ENCODE assay signal across 8 cellular contexts in the genomic region with DNA sequence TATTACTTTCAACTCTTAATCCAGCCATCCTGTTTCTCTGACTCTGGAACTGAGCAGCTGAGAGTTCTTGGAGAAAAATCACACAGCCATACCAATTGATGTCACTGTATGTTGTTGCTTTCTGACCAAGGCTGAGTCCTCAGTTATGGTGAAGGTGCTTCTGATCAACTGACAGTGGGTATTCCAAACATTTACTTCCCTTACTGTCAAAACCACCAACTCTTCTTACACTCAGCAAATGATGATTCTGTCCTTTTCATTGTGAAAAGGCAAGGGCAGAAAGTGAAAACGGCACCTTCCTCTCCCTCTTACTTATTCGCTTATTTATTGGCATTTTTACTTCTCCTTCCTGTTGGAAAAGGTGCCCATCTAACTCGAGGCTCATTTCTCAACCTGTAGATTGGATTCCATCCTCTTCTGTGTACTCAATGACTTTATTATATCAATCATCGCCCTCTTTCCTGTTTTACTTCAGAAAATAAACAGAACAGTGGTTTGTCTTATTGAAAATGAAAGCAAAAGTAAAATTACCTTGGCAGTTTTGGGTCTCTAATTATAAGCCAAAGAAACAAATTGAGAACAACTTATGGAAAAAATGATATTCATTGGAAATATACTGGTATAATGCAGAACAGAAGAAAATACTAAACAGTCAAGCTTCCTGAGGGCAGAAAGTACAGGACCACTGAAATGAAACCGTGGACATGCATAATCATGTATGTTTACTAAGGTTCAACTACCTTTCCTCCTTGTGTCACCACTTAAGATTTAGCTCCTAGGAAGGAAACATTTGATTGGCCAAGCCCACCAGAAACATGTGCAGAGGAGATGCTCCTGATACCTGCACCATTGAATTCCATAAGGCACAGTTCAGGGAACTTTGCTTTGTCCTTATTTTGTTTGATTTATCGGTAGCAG.
A peak's percentile ranks its signal among the peaks of the same experiment; 100 is the strongest.
DNase-seq lines count a peak whose midpoint lies in the region; ATAC-seq and TF ChIP-seq lines count a peak whose summit lies in the region.

No MANE protein-coding gene starts in this region.

- DNase-seq in ELR (ENCODE audit: low read depth) (peak; percentile 22), activated B cell treated with CpG ODN at 0.5 μM for 24 hours (no peak), hepatocyte (ENCODE audit: low spot score) (no peak), tibial artery (no peak), WTC11 (ENCODE audit: low spot score) (no peak), SW 1271 (lab: John Stamatoyannopoulos, UW) (no peak)

- intact Hi-C loops in activated B cell treated with CpG ODN at 0.5 μM for 24 hours (cut with micrococcal nuclease) (no loop called here), tibial artery (cut with DNase I; ENCODE audit: low total_unique reads) (no loop called here)

- POLR2A ChIA-PET in activated B cell treated with CpG ODN at 0.5 μM for 24 hours (lab: Charles Lee) (interaction anchor here (1.0 to 3.2 kb wide), 7 partner anchors 28 to 123 kb away, joined by 3 to 28 read pairs (median 5); partner anchors contain the start of gene CHD1), WTC11 (lab: Charles Lee) (interaction anchor here (0.6 to 1.0 kb wide), 2 partner anchors 261 to 265 kb away, joined by 3 read pairs; no protein-coding TSS in a partner anchor)

- H3K36me3 Mint-ChIP-seq in activated B cell treated with CpG ODN at 0.5 μM for 24 hours (ENCODE audit: low read depth), result no peaks in the 10 kb centered on the region
- no peaks in the 10 kb centered on the region for H3K36me3 Mint-ChIP-seq in WTC11

- WGBS in hepatocyte (ENCODE audit: low lambda C conversion rate, missing lambda C conversion rate), result 79% methylated on average over 6 of the region's 6 CpGs

- TF ChIP-seq CTCF in activated B cell treated with CpG ODN at 0.5 μM for 24 hours (IDR thresholded peaks at IDR 0.05), result no peak
- TF ChIP-seq CTCF in hepatocyte (IDR thresholded peaks at IDR 0.05; ENCODE audit: poor library complexity), result no peak
- no peak for TF ChIP-seq CTCF in tibial artery (IDR thresholded peaks at IDR 0.05)
- TF ChIP-seq CTCF in WTC11 (IDR thresholded peaks at IDR 0.05), result no peak

- H3K9me2 ChIP-seq in hepatocyte (replicated peaks; ENCODE audit: insufficient read depth), result no peaks in the 10 kb centered on the region

- no peak overlapping the region for H3K27ac ChIP-seq in hepatocyte
- H3K27ac ChIP-seq in tibial artery, result no peak overlapping the region

- H3K27me3 ChIP-seq in hepatocyte, result no peaks in the 10 kb centered on the region
- no peaks in the 10 kb centered on the region for H3K27me3 ChIP-seq in tibial artery

- peaks cover 85% of the 10 kb centered on the region for H3K4me1 Mint-ChIP-seq in activated B cell treated with CpG ODN at 0.5 μM for 24 hours
- H3K4me1 Mint-ChIP-seq in WTC11, result no peaks in the 10 kb centered on the region

- CTCF ChIA-PET in activated B cell treated with CpG ODN at 0.5 μM for 24 hours (lab: Charles Lee) (interaction anchor here (0.9 to 3.5 kb wide), 21 partner anchors 11 to 1802 kb away, joined by 3 to 57 read pairs (median 5); partner anchors contain the start of gene CHD1), WTC11 (lab: Charles Lee) (interaction anchor here (0.6 to 1.2 kb wide), 7 partner anchors 28 to 128 kb away, joined by 3 to 5 read pairs (median 4); no protein-coding TSS in a partner anchor)

- no peaks in the 10 kb centered on the region for H3K79me2 ChIP-seq in hepatocyte

- peak; percentile 9 for ATAC-seq in HG02885 (IDR thresholded peaks at IDR 0.05; ENCODE audit: poor library complexity, unreplicated experiment)
- ATAC-seq in activated B cell treated with CpG ODN at 0.5 μM for 24 hours (ENCODE audit: low read depth), result peak; percentile 13
- ATAC-seq in GM21786 (IDR thresholded peaks at IDR 0.05; ENCODE audit: unreplicated experiment), result no peak
- ATAC-seq in WTC11, result no peak

- peak overlapping the region; percentile 58 for H3K4me2 ChIP-seq in hepatocyte

- no peaks in the 10 kb centered on the region for H3K4me1 ChIP-seq in hepatocyte (ENCODE audit: insufficient read depth)
- peaks cover 0 to 5% (median 0%) of the 10 kb centered on the region in 4 donors for H3K4me1 ChIP-seq in tibial artery

- H4K20me1 ChIP-seq in hepatocyte (ENCODE audit: insufficient read depth, poor library complexity, severe bottlenecking), result no peaks in the 10 kb centered on the region

- H3K36me3 ChIP-seq in hepatocyte (replicated peaks; ENCODE audit: insufficient read depth, low read depth), result no peaks in the 10 kb centered on the region
- H3K36me3 ChIP-seq in tibial artery, result no peaks in the 10 kb centered on the region

- H3K27me3 Mint-ChIP-seq in activated B cell treated with CpG ODN at 0.5 μM for 24 hours, result no peaks in the 10 kb centered on the region
- no peaks in the 10 kb centered on the region for H3K27me3 Mint-ChIP-seq in WTC11 (ENCODE audit: low read depth)

- H3K9me3 Mint-ChIP-seq in activated B cell treated with CpG ODN at 0.5 μM for 24 hours (no peaks in the 10 kb centered on the region), WTC11 (0 out of 2 replicates have a peak, but pooled peaks cover under 1% of the 10 kb centered on the region)

- no peak overlapping the region for H3K4me3 ChIP-seq in hepatocyte
- H3K4me3 ChIP-seq in tibial artery, result peak overlapping the region; percentile 18 to 35

- H3K27ac Mint-ChIP-seq in activated B cell treated with CpG ODN at 0.5 μM for 24 hours (peak overlapping the region; percentile 84), WTC11 (no peak overlapping the region)

- no peaks in the 10 kb centered on the region for H3K9me3 ChIP-seq in hepatocyte (ENCODE audit: low read depth)
- H3K9me3 ChIP-seq in tibial artery, result no peaks in the 10 kb centered on the region

- peak overlapping the region; percentile 81 for H3K4me3 Mint-ChIP-seq in activated B cell treated with CpG ODN at 0.5 μM for 24 hours
- H3K4me3 Mint-ChIP-seq in WTC11, result no peak overlapping the region

- peak overlapping the region; percentile 31 for H2AFZ ChIP-seq in hepatocyte

TF ChIP-seq in WTC11, 78 proteins besides CTCF, POLR2A, EP300 and RAD21 (continues in another document):
- TF ChIP-seq ZNF138 (CRISPR knock-in tag; conservative IDR thresholded peaks at IDR 0.05) (no peak), ATF2 (CRISPR knock-in tag; IDR thresholded peaks at IDR 0.05; ENCODE audit: borderline replicate concordance, low read depth) (no peak), GTF2I (CRISPR knock-in tag; conservative IDR thresholded peaks at IDR 0.05) (no peak), EMX1 (CRISPR knock-in tag; IDR thresholded peaks at IDR 0.05) (no peak), ZNF281 (CRISPR knock-in tag; IDR thresholded peaks at IDR 0.05) (no peak), HMGA2 (CRISPR knock-in tag; IDR thresholded peaks at IDR 0.05) (no peak), E2F4 (CRISPR knock-in tag; IDR thresholded peaks at IDR 0.05; ENCODE audit: borderline replicate concordance, low read depth) (no peak), FOXP1 (CRISPR knock-in tag; IDR thresholded peaks at IDR 0.05; ENCODE audit: borderline replicate concordance) (no peak)
- TF ChIP-seq, protein P1, sequence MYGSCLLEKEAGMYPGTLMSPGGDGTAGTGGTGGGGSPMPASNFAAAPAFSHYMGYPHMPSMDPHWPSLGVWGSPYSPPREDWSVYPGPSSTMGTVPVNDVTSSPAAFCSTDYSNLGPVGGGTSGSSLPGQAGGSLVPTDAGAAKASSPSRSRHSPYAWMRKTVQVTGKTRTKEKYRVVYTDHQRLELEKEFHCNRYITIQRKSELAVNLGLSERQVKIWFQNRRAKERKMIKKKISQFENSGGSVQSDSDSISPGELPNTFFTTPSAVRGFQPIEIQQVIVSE (CRISPR knock-in tag; IDR thresholded peaks at IDR 0.05; ENCODE audit: borderline replicate concordance), result no peak

Comparison
In these comparisons a context has a peak if more than half of its experiments do, and no peak if none do; other contexts are left out.
1. ATAC-seq: peak in HG02885 (single experiment) and activated B cell treated with CpG ODN at 0.5 μM for 24 hours (single experiment); none in GM21786 (single experiment) and WTC11 (single experiment).